ENCODE assay signal across 20 cellular contexts in genomic region chr12:71772728-71773127, GRCh38.
"Had no signal": no experiment of that assay in that cellular context is flagged by ENCODE, and none has a peak within 500 bp of the region (broad histone marks: within the 10 kb centered on the region; RNA-seq: fewer than 3 reads in every experiment).

No MANE protein-coding gene starts in this region.

- H3K36me3 ChIP-seq: breast epithelium had no signal

- DNase-seq: activated CD4-positive, alpha-beta T cell treated with anti-CD3 and anti-CD28 coated beads for 48 hours; activated CD8-positive, alpha-beta memory T cell treated with anti-CD3 and anti-CD28 coated beads, Interleukin-2, amount 50 U/mL, for 48 hours; activated naive CD4-positive, alpha-beta T cell; aorta; cerebellar nuclear complex; effector CD8-positive, alpha-beta T cell; esophagus squamous epithelium; hippocampal formation; mammary epithelial cell; stimulated activated CD4-positive, alpha-beta T cell treated with anti-CD3 and anti-CD28 coated beads, Interleukin-12 subunit alpha, Interleukin-12 subunit beta, amount 100 ng/mL, for 4 hours; stimulated activated CD4-positive, alpha-beta T cell treated with anti-CD3 and anti-CD28 coated beads, Interleukin-2, amount 100 ng/mL, for 24 hours; T1000 had no signal

- FAIRE-seq: endothelial cell of umbilical vein, keratinocyte, urothelium cell line had no signal

- H3K27ac ChIP-seq: breast epithelium, esophagus squamous epithelium had no signal

- H3K27me3 ChIP-seq: breast epithelium, esophagus squamous epithelium had no signal

- H3K4me1 Mint-ChIP-seq: WTC11 had no signal

- H3K9me3 Mint-ChIP-seq: activated T-helper 1 cell treated with anti-CD3 and anti-CD28 coated beads, Interleukin-12 subunit alpha, Interleukin-12 subunit beta, Interleukin-2, Interleukin-4 antibody, amounts not matched to agents 30 ng/mL and 10 ng/mL and 1 ng/mL, durations not matched to agents 14 hours and 24 hours and 36 hours; stimulated activated effector memory CD8-positive, alpha-beta T cell treated with anti-CD3 and anti-CD28 coated beads, Interleukin-12 subunit alpha, Interleukin-12 subunit beta, amount 100 ng/mL, for 72 hours; WTC11 had no signal

- H3K4me3 Mint-ChIP-seq: activated T-helper 1 cell treated with anti-CD3 and anti-CD28 coated beads, Interleukin-12 subunit alpha, Interleukin-12 subunit beta, Interleukin-2, Interleukin-4 antibody, amounts not matched to agents 30 ng/mL and 10 ng/mL and 1 ng/mL, durations not matched to agents 14 hours and 24 hours and 36 hours; stimulated activated effector memory CD8-positive, alpha-beta T cell treated with anti-CD3 and anti-CD28 coated beads, Interleukin-12 subunit alpha, Interleukin-12 subunit beta, amount 100 ng/mL, for 72 hours; WTC11 had no signal

- H3K9me3 ChIP-seq: breast epithelium, esophagus squamous epithelium had no signal

- H3K27ac Mint-ChIP-seq: activated T-helper 1 cell treated with anti-CD3 and anti-CD28 coated beads, Interleukin-12 subunit alpha, Interleukin-12 subunit beta, Interleukin-2, Interleukin-4 antibody, amounts not matched to agents 30 ng/mL and 10 ng/mL and 1 ng/mL, durations not matched to agents 14 hours and 24 hours and 36 hours; stimulated activated effector memory CD8-positive, alpha-beta T cell treated with anti-CD3 and anti-CD28 coated beads, Interleukin-12 subunit alpha, Interleukin-12 subunit beta, amount 100 ng/mL, for 72 hours; WTC11 had no signal

- H3K4me3 ChIP-seq: breast epithelium, esophagus squamous epithelium had no signal

- H3K4me1 ChIP-seq: breast epithelium had no signal

- ATAC-seq: left lobe of liver; stimulated activated effector memory CD8-positive, alpha-beta T cell treated with anti-CD3 and anti-CD28 coated beads, Interleukin-12 subunit alpha, Interleukin-12 subunit beta, amount 100 ng/mL, for 72 hours; WTC11 had no signal
